Comparison of ENCODE assay signal across 32 cellular contexts in genomic region chr3:197940745-197941384, GRCh38.
"Had no signal": no experiment of that assay in that cellular context is flagged by ENCODE, and none has a peak within 500 bp of the region (broad histone marks: within the 10 kb centered on the region; RNA-seq: fewer than 3 reads in every experiment).

No MANE protein-coding gene starts in this region.

- ATAC-seq: activated CD4-positive, alpha-beta T cell treated with anti-CD3 and anti-CD28 coated beads for 36 hours; activated CD8-positive, alpha-beta memory T cell treated with anti-CD3 and anti-CD28 coated beads, Interleukin-2, amount 10 ng/mL, durations not matched to agents 7 days and 5 days; activated CD8-positive, alpha-beta T cell treated with anti-CD3 and anti-CD28 coated beads, Interleukin-2, amount 10 ng/mL, durations not matched to agents 7 days and 5 days; activated naive CD8-positive, alpha-beta T cell treated with anti-CD3 and anti-CD28 coated beads, Interleukin-2, amount 50 U/mL, for 24 hours; body of pancreas; effector memory CD8-positive, alpha-beta T cell; foreskin keratinocyte; gastrocnemius medialis; heart right ventricle had no signal

- H3K9me3 Mint-ChIP-seq: activated CD4-positive, alpha-beta memory T cell treated with anti-CD3 and anti-CD28 coated beads for 36 hours; activated CD4-positive, alpha-beta T cell treated with anti-CD3 and anti-CD28 coated beads, Interleukin-2, amount 10 ng/mL, durations not matched to agents 24 days and 14 days; activated naive CD4-positive, alpha-beta T cell treated with anti-CD3 and anti-CD28 coated beads for 36 hours; activated naive CD4-positive, alpha-beta T cell treated with anti-CD3 and anti-CD28 coated beads, Interleukin-2, amount 50 U/mL, for 24 hours; activated naive CD8-positive, alpha-beta T cell treated with anti-CD3 and anti-CD28 coated beads for 36 hours; activated naive CD8-positive, alpha-beta T cell treated with anti-CD3 and anti-CD28 coated beads, Interleukin-2, amount 50 U/mL, for 24 hours; activated T-helper 2 cell treated with anti-CD3 and anti-CD28 coated beads, Interferon-gamma antibody, Interleukin-2, Interleukin-4, amounts not matched to agents 10 μg/mL and 5 μg/mL and 100 μg/mL, durations not matched to agents 14 hours and 24 hours and 36 hours; effector memory CD8-positive, alpha-beta T cell had no signal

- H3K36me3 ChIP-seq: gastrocnemius medialis had no signal

- H3K27me3 Mint-ChIP-seq: activated CD4-positive, alpha-beta memory T cell treated with anti-CD3 and anti-CD28 coated beads for 36 hours; activated CD4-positive, alpha-beta T cell treated with anti-CD3 and anti-CD28 coated beads for 36 hours; activated CD4-positive, alpha-beta T cell treated with anti-CD3 and anti-CD28 coated beads, Interleukin-2, amount 10 ng/mL, durations not matched to agents 24 days and 14 days; activated CD8-positive, alpha-beta memory T cell treated with anti-CD3 and anti-CD28 coated beads, Interleukin-2, amount 10 ng/mL, durations not matched to agents 7 days and 5 days; activated naive CD4-positive, alpha-beta T cell treated with anti-CD3 and anti-CD28 coated beads, Interleukin-2, amount 50 U/mL, for 24 hours; activated naive CD8-positive, alpha-beta T cell treated with anti-CD3 and anti-CD28 coated beads for 36 hours; activated naive CD8-positive, alpha-beta T cell treated with anti-CD3 and anti-CD28 coated beads, Interleukin-2, amount 50 U/mL, for 24 hours; effector memory CD8-positive, alpha-beta T cell had no signal

- H3K4me3 ChIP-seq: adrenal gland, body of pancreas, esophagus muscularis mucosa, gastrocnemius medialis, heart right ventricle had no signal

- H3K9me3 ChIP-seq: adrenal gland, body of pancreas, esophagus muscularis mucosa, gastrocnemius medialis, heart right ventricle had no signal

- FAIRE-seq: colon had no signal

- H3K36me3 Mint-ChIP-seq: activated CD8-positive, alpha-beta memory T cell treated with anti-CD3 and anti-CD28 coated beads, Interleukin-2, amount 10 ng/mL, durations not matched to agents 7 days and 5 days; activated naive CD4-positive, alpha-beta T cell treated with anti-CD3 and anti-CD28 coated beads, Interleukin-2, amount 50 U/mL, for 24 hours had no signal

- DNase-seq: activated CD4-positive, alpha-beta memory T cell treated with anti-CD3 and anti-CD28 coated beads for 36 hours; activated CD4-positive, alpha-beta T cell treated with anti-CD3 and anti-CD28 coated beads for 36 hours; activated CD4-positive, alpha-beta T cell treated with anti-CD3 and anti-CD28 coated beads, Interleukin-2, amount 10 ng/mL, durations not matched to agents 24 days and 14 days; activated CD4-positive, CD25-positive, alpha-beta regulatory T cell; activated CD4-positive, CD25-positive, alpha-beta regulatory T cell treated with anti-CD3 and anti-CD28 coated beads, Interleukin-2, amount 50 U/mL, for 72 hours; activated CD8-positive, alpha-beta memory T cell treated with anti-CD3 and anti-CD28 coated beads, Interleukin-2, amount 10 ng/mL, durations not matched to agents 7 days and 5 days; activated CD8-positive, alpha-beta memory T cell treated with anti-CD3 and anti-CD28 coated beads, Interleukin-2, amount 50 U/mL, for 4 hours; activated CD8-positive, alpha-beta T cell treated with anti-CD3 and anti-CD28 coated beads, Interleukin-2, amount 10 ng/mL, durations not matched to agents 7 days and 5 days; activated effector memory CD4-positive, alpha-beta T cell treated with anti-CD3 and anti-CD28 coated beads, Interleukin-2, amount 50 U/mL, for 16 hours; activated naive CD4-positive, alpha-beta T cell treated with anti-CD3 and anti-CD28 coated beads for 36 hours; activated naive CD8-positive, alpha-beta T cell treated with anti-CD3 and anti-CD28 coated beads for 36 hours; activated naive CD8-positive, alpha-beta T cell treated with anti-CD3 and anti-CD28 coated beads, Interleukin-2, amount 50 U/mL, for 24 hours; activated T-cell treated with anti-CD3 and anti-CD28 coated beads, Interleukin-2, amount 50 U/mL, for 1 hour; amygdala; aorta; body of pancreas; caudate nucleus; cortex of kidney; dermis blood vessel endothelial cell; effector CD4-positive, alpha-beta T cell; effector memory CD8-positive, alpha-beta T cell; erythroblast; foreskin keratinocyte; gastrocnemius medialis; glutamatergic neuron; heart right ventricle; T-helper 2 cell had no signal

- H3K27ac ChIP-seq: adrenal gland, body of pancreas, esophagus muscularis mucosa, foreskin keratinocyte, gastrocnemius medialis, heart right ventricle had no signal

- H3K27ac Mint-ChIP-seq: activated CD4-positive, alpha-beta memory T cell treated with anti-CD3 and anti-CD28 coated beads for 36 hours; activated CD4-positive, alpha-beta T cell treated with anti-CD3 and anti-CD28 coated beads for 36 hours; activated CD4-positive, alpha-beta T cell treated with anti-CD3 and anti-CD28 coated beads, Interleukin-2, amount 10 ng/mL, durations not matched to agents 24 days and 14 days; activated CD8-positive, alpha-beta memory T cell treated with anti-CD3 and anti-CD28 coated beads, Interleukin-2, amount 10 ng/mL, durations not matched to agents 7 days and 5 days; activated CD8-positive, alpha-beta T cell treated with anti-CD3 and anti-CD28 coated beads, Interleukin-2, amount 10 ng/mL, durations not matched to agents 7 days and 5 days; activated naive CD4-positive, alpha-beta T cell treated with anti-CD3 and anti-CD28 coated beads for 36 hours; activated naive CD8-positive, alpha-beta T cell treated with anti-CD3 and anti-CD28 coated beads for 36 hours; activated naive CD8-positive, alpha-beta T cell treated with anti-CD3 and anti-CD28 coated beads, Interleukin-2, amount 50 U/mL, for 24 hours; effector memory CD8-positive, alpha-beta T cell had no signal

- H3K4me1 Mint-ChIP-seq: activated naive CD8-positive, alpha-beta T cell treated with anti-CD3 and anti-CD28 coated beads for 36 hours had no signal

- H3K4me3 Mint-ChIP-seq: activated CD4-positive, alpha-beta memory T cell treated with anti-CD3 and anti-CD28 coated beads for 36 hours; activated CD4-positive, alpha-beta T cell treated with anti-CD3 and anti-CD28 coated beads for 36 hours; activated CD4-positive, alpha-beta T cell treated with anti-CD3 and anti-CD28 coated beads, Interleukin-2, amount 10 ng/mL, durations not matched to agents 24 days and 14 days; activated CD8-positive, alpha-beta memory T cell treated with anti-CD3 and anti-CD28 coated beads, Interleukin-2, amount 10 ng/mL, durations not matched to agents 7 days and 5 days; activated CD8-positive, alpha-beta T cell treated with anti-CD3 and anti-CD28 coated beads, Interleukin-2, amount 10 ng/mL, durations not matched to agents 7 days and 5 days; activated naive CD4-positive, alpha-beta T cell treated with anti-CD3 and anti-CD28 coated beads for 36 hours; activated naive CD4-positive, alpha-beta T cell treated with anti-CD3 and anti-CD28 coated beads, Interleukin-2, amount 50 U/mL, for 24 hours; activated naive CD8-positive, alpha-beta T cell treated with anti-CD3 and anti-CD28 coated beads for 36 hours; activated naive CD8-positive, alpha-beta T cell treated with anti-CD3 and anti-CD28 coated beads, Interleukin-2, amount 50 U/mL, for 24 hours; effector memory CD8-positive, alpha-beta T cell had no signal

- H3K4me1 ChIP-seq: adrenal gland, body of pancreas, esophagus muscularis mucosa, foreskin keratinocyte, gastrocnemius medialis, heart right ventricle had no signal
